ENCODE assay signal across 8 cellular contexts in the genomic region with DNA sequence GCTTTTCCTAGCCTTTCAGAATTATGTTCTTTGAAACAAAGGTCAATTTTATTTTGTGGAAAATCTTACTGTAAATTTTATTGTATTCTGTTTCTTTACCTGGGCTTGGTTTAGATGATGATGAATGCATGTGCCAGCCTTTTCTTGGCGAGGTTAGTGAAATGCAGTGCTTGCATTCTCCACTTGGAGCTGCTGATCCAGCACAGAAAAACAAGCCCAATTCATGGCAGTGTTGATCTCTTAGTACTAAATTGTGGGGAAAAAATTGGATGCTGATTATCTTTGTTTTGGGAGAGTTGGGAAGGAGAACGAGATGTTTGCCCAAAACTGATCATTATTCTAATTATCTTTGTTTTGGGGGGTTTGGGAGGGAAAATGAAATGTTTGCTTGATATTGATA. TPM values are rescaled to one million over a fixed set of nuclear protein-coding genes. Genes with fewer than 3 reads are reported as not detected.
DNase-seq lines count a peak whose midpoint lies in the region; ATAC-seq and TF ChIP-seq lines count a peak whose summit lies in the region.

No MANE protein-coding gene starts in this region.

- no peaks in the 10 kb centered on the region for H3K36me3 ChIP-seq in breast epithelium

- TF ChIP-seq CTCF in breast epithelium (IDR thresholded peaks at IDR 0.05) (peak; percentile 30 to 41 (median 37)), natural killer cell (IDR thresholded peaks at IDR 0.05) (no peak)

- no peaks in the 10 kb centered on the region for H3K9me3 ChIP-seq in breast epithelium

- ATAC-seq in natural killer cell (no peak), HG02840 (IDR thresholded peaks at IDR 0.05; ENCODE audit: low FRiP score, unreplicated experiment) (no peak)

- no peaks in the 10 kb centered on the region for H3K9me3 Mint-ChIP-seq in natural killer cell

- no peaks in the 10 kb centered on the region for H3K36me3 Mint-ChIP-seq in natural killer cell

- peaks cover 6 to 25% of the 10 kb centered on the region in 2 donors for H3K4me1 Mint-ChIP-seq in natural killer cell

- intact Hi-C loops in breast epithelium (cut with DNase I; ENCODE audit: low total_unique reads), result no loop called here
- intact Hi-C loops in natural killer cell (cut with micrococcal nuclease), result loop anchor here (10.0 kb wide), 1 partner anchor 201 kb away; a partner anchor contains a TSS

- no peak overlapping the region for H3K27ac ChIP-seq in breast epithelium

- no peaks in the 10 kb centered on the region for H3K27me3 ChIP-seq in breast epithelium

- no peak overlapping the region for H3K4me3 ChIP-seq in breast epithelium

- H3K4me1 ChIP-seq in breast epithelium, result no peaks in the 10 kb centered on the region

- H3K4me3 Mint-ChIP-seq in natural killer cell, result no peak overlapping the region

- DNase-seq in COR-L47 (lab: John Stamatoyannopoulos, UW) (peak; percentile 44), HuH-7 (ENCODE audit: low spot score) (peak; percentile 45), breast epithelium (ENCODE audit: low spot score in 2 of 2) (no peak), middle frontal gyrus (ENCODE audit: extremely low spot score, low spot score) (peak; percentile 63), natural killer cell (no peak), NCI-H1105 treated with DMSO at 0.1 percent for 48 hours (lab: John Stamatoyannopoulos, UW) (no peak)
- no peak for DNase-seq in effector CD4-positive, alpha-beta T cell

- no peak overlapping the region for H3K27ac Mint-ChIP-seq in natural killer cell

- no peak for TF ChIP-seq POLR2A in breast epithelium (IDR thresholded peaks at IDR 0.05)

- H3K27me3 Mint-ChIP-seq in natural killer cell (ENCODE audit: low read depth in 2 of 2), result peaks cover 10% of the 10 kb centered on the region in 2 donors

RNA-seq across cellular contexts. Expression of a gene that starts 3.7 kb away (rescaled TPM):
- total RNA-seq in breast epithelium (10 to 100 TPM in 2 of 3 donors, 1 to 10 TPM in 1; 9.7 to 26.6 (median 22.3) TPM), natural killer cell (1 to 10 TPM; 3.0 to 3.9 (median 3.6) TPM)

RNA-seq across cellular contexts. Expression of a gene that starts 35.5 kb away (rescaled TPM):
- total RNA-seq in breast epithelium (1 to 10 TPM in 2 of 3 donors, under 1 TPM in 1; 0.98 to 1.8 (median 1.2) TPM), natural killer cell (1 to 10 TPM; 4.4 to 6.2 (median 4.5) TPM)

Comparison
In these comparisons a context has a peak if more than half of its experiments do, and no peak if none do; other contexts are left out.
1. DNase-seq: peak in COR-L47 (single experiment), HuH-7 (single experiment) and middle frontal gyrus (single experiment); none in breast epithelium (0 of 2), natural killer cell (single experiment), effector CD4-positive, alpha-beta T cell (single experiment) and NCI-H1105 treated with DMSO at 0.1 percent for 48 hours (single experiment).